Comparison of ENCODE assay signal across 1 cellular context in the genomic region with DNA sequence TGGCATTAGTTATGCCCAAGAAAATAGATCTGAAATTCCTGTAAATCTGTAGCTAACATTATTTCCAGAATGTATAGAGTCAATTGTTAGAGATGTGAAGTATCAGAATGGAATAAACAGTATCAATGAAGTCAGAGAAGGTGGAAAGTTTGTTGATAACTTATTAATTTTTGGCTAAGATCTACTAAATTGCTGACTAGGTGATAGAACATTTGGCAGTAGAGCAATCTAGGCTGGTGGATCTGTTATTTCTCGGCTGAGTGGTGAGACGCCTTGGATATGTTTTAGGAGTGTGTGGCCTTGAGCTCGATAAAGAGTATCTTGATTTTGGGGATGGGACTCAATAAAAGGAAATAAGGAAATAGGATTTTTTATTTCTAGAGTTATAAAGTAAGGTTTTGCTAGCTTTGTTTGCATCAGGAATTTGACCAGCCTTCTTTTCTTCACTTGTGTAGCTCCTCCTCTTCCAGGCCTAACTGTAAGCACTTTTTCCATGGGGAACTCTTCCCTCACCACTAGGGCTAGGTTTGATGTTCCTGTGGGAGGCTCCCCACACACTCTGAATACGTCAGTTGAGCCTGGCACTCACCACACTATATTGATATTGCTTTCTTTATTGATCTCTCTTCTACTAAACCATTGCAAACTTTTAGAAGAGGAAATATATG.
TF ChIP-seq lines count a peak whose summit lies in the region.

No MANE protein-coding gene starts in this region.

TF ChIP-seq in IMR-90, 13 proteins besides CTCF, POLR2A, EP300 and RAD21 (continued from another document):
- TF ChIP-seq BHLHE40 (IDR thresholded peaks at IDR 0.05; ENCODE audit: low read depth, low read length) (no peak), CEBPB (IDR thresholded peaks at IDR 0.05; ENCODE audit: low read depth, low read length) (no peak), SMC3 (IDR thresholded peaks at IDR 0.05; ENCODE audit: low read depth, low read length) (no peak), MAZ (IDR thresholded peaks at IDR 0.05; ENCODE audit: borderline replicate concordance, low read depth, low read length) (no peak), MAFK (IDR thresholded peaks at IDR 0.05; ENCODE audit: low read depth, low read length) (peak; percentile 85)
